Comparison of ENCODE assay signal across 9 cellular contexts in the genomic region with DNA sequence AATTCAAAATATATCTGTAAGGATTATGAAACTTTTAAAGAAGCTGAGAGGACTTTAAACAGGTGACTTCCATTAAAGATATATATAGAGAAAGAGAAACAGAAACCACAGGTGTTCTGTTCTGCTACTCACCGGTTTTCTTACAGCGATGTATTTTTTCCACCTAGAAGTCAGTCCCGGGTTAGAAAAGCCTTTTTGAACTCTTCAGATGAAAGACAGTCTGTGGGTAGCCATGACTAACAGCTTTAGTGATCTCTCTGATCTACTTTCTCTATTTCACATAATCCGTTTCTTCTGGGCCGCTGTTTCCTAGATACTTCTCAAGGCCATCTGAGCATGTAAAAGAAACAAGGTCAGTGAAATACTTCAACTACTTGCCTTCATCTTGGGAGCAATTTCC. TPM values are rescaled to one million over a fixed set of nuclear protein-coding genes. Genes with fewer than 3 reads are reported as not detected.
DNase-seq lines count a peak whose midpoint lies in the region; ATAC-seq and TF ChIP-seq lines count a peak whose summit lies in the region.
"Had no signal": no experiment of that assay in that cellular context is flagged by ENCODE, and none has a peak within 500 bp of the region (broad histone marks: within the 10 kb centered on the region; RNA-seq: fewer than 3 reads in every experiment).

No MANE protein-coding gene starts in this region.

- intact Hi-C loops in stomach (cut with DNase I; ENCODE audit: low total_unique reads), result no loop called here

- no peak for TF ChIP-seq CTCF in stomach (IDR thresholded peaks at IDR 0.05)

- no peaks in the 10 kb centered on the region for H3K36me3 ChIP-seq in stomach

- H3K27ac Mint-ChIP-seq in naive B cell, result peak overlapping the region in 4 of 6 donors; percentile 1 to 83 (median 56)

- H3K4me3 ChIP-seq in stomach, result no peak overlapping the region

- H3K4me3 Mint-ChIP-seq in naive B cell, result peak overlapping the region; percentile 10 to 80 (median 64)

- H3K9me3 ChIP-seq in stomach, result no peaks in the 10 kb centered on the region

- H3K36me3 Mint-ChIP-seq in naive B cell, result peaks cover 0 to 10% of the 10 kb centered on the region in 2 donors

- TF ChIP-seq POLR2A in stomach (IDR thresholded peaks at IDR 0.05), result no peak

- H3K4me1 Mint-ChIP-seq in naive B cell, result peaks cover 3 to 19% (median 8%) of the 10 kb centered on the region in 3 donors

- no peak overlapping the region for H3K27ac ChIP-seq in stomach

- 62 to 83% (median 71%) methylated on average over 5 of the region's 5 CpGs for WGBS in stomach, 5 donors

- H3K4me1 ChIP-seq in stomach, result no peaks in the 10 kb centered on the region

- H3K9me3 Mint-ChIP-seq in naive B cell, result peaks cover 0 to 3% (median 0%) of the 10 kb centered on the region in 7 donors

- DNase-seq in naive B cell (peak; percentile 2), stomach (no peak), globus pallidus (ENCODE audit: low spot score) (no peak), superior temporal gyrus (ENCODE audit: extremely low spot score) (no peak), DMS 273 treated with DMSO at 0.1 percent for 48 hours (lab: John Stamatoyannopoulos, UW) (no peak)
- DNase-seq: anterior cingulate cortex had no signal

- peaks cover 16 to 29% (median 26%) of the 10 kb centered on the region in 3 donors for H3K27me3 Mint-ChIP-seq in naive B cell

- TF ChIP-seq EP300 in stomach (IDR thresholded peaks at IDR 0.05), result no peak

- ATAC-seq in GM18870 (IDR thresholded peaks at IDR 0.05; ENCODE audit: unreplicated experiment) (peak; percentile 94), GM21717 (IDR thresholded peaks at IDR 0.05; ENCODE audit: unreplicated experiment) (peak; percentile 96), HG03558 (IDR thresholded peaks at IDR 0.05; ENCODE audit: extremely low read depth, unreplicated experiment) (peak; percentile 89), naive B cell (ENCODE audit: low read depth in 2 of 2) (peak; percentile 51 to 74)

- no peaks in the 10 kb centered on the region for H3K27me3 ChIP-seq in stomach

RNA-seq across cellular contexts. Expression of a gene that starts 25.1 kb away (rescaled TPM):
- polyA plus RNA-seq in naive B cell (ENCODE audit: low read depth in 6 of 6), result under 1 TPM in 2 of 6 donors, not detected in 4; 0.14 to 0.41 TPM
- total RNA-seq in stomach, result not detected
- polyA plus RNA-seq in stomach, result under 1 TPM in 1 of 3 donors, not detected in 2; 0.61 TPM

RNA-seq across cellular contexts. Expression of a gene that starts 37.0 kb away (rescaled TPM):
- polyA plus RNA-seq in naive B cell (ENCODE audit: low read depth in 6 of 6) (10 to 100 TPM in 5 of 6 donors, 1 to 10 TPM in 1; 6.5 to 17.3 (median 15.5) TPM), stomach (1 to 10 TPM; 1.1 to 1.7 (median 1.7) TPM)
- total RNA-seq in stomach, result 10 to 100 TPM in 2 of 5 donors, 1 to 10 TPM in 3; 2.3 to 26.4 (median 5.5) TPM

RNA-seq across cellular contexts. Expression of a gene that starts 37.0 kb away (rescaled TPM):
- 100 to 1,000 TPM; 137 to 271 (median 167) TPM for polyA plus RNA-seq in naive B cell (ENCODE audit: low read depth in 6 of 6)
- 10 to 100 TPM in 1 of 5 donors, 1 to 10 TPM in 3, not detected in 1; 1.8 to 11.7 (median 7.6) TPM for total RNA-seq in stomach
- polyA plus RNA-seq in stomach, result 10 to 100 TPM in 1 of 3 donors, 1 to 10 TPM in 2; 5.8 to 15.1 (median 8.1) TPM

Comparison
In these comparisons a context has a peak if more than half of its experiments do, and no peak if none do; other contexts are left out.
1. RNA of a gene that starts 37.0 kb away (polyA plus RNA-seq): 137 to 271 TPM in naive B cell; 5.8 to 15.1 TPM in stomach; every median in the first group is over 4 times any median in the second.
2. Peak in every context shown above with its lines, with median percentiles within 50 percentile points of each other: ATAC-seq.